20 cellular contexts compared by ENCODE assay signal in genomic region chr16:28231763-28232162, GRCh38. TPM values are rescaled to one million over a fixed set of nuclear protein-coding genes. Genes with fewer than 3 reads are reported as not detected.
A peak's percentile ranks its signal among the peaks of the same experiment; 100 is the strongest.
DNase-seq lines count a peak whose midpoint lies in the region; ATAC-seq, FAIRE-seq and TF ChIP-seq lines count a peak whose summit lies in the region.
"Had no signal": no experiment of that assay in that cellular context is flagged by ENCODE, and none has a peak within 500 bp of the region (broad histone marks: within the 10 kb centered on the region; RNA-seq: fewer than 3 reads in every experiment).

No MANE protein-coding gene starts in this region.

- H3K36me3 ChIP-seq in HepG2 (replicated peaks in 1 of 2; ENCODE audit: control insufficient read depth in 1 of 2, insufficient read depth in 2 of 2, low read length in 2 of 2) (no peaks in the 10 kb centered on the region), right lobe of liver (no peaks in the 10 kb centered on the region)
- H3K36me3 ChIP-seq: BLaER1 treated with 17β-estradiol and CSF1 and Interleukin-3, amounts not matched to agents 10 nM and 100 nM had no signal

- no peak overlapping the region for H3K4me2 ChIP-seq in HepG2 (ENCODE audit: low read depth, low read length)
- H3K4me2 ChIP-seq: A549; BLaER1 treated with 17β-estradiol and CSF1 and Interleukin-3, amounts not matched to agents 10 nM and 100 nM had no signal

- BruUV-seq in HepG2 (replicated peaks; lab: Mats Ljungman, UMichigan), result no TSS peak

- H3K27me3 ChIP-seq in HepG2 (ENCODE audit: control insufficient read depth in 1 of 2, insufficient read depth in 2 of 2, low read length in 2 of 2) (no peaks in the 10 kb centered on the region), right lobe of liver (no peaks in the 10 kb centered on the region)
- H3K27me3 ChIP-seq: BLaER1 treated with 17β-estradiol and CSF1 and Interleukin-3, amounts not matched to agents 10 nM and 100 nM had no signal

- TF ChIP-seq POLR2A in HepG2 (IDR thresholded peaks at IDR 0.05; ENCODE audit: insufficient read depth in 1 of 2, low read depth in 2 of 2, low read length in 2 of 2), result no peak
- no peak for TF ChIP-seq POLR2A in right lobe of liver (IDR thresholded peaks at IDR 0.05)

- TF ChIP-seq CTCF in HepG2 (CRISPR knock-in tag; IDR thresholded peaks at IDR 0.05), result no peak
- TF ChIP-seq CTCF in right lobe of liver (IDR thresholded peaks at IDR 0.05), result no peak

- no peak for TF ChIP-seq EP300 in HepG2 (IDR thresholded peaks at IDR 0.05; ENCODE audit: low read depth in 2 of 2, low read length in 2 of 2)
- no peak for TF ChIP-seq EP300 in HepG2 (CRISPR knock-in tag; IDR thresholded peaks at IDR 0.05; ENCODE audit: borderline replicate concordance)

- in situ Hi-C loops in HepG2 (cut with HindIII; ENCODE audit: extremely low pct_ligation_motif_present, low pct_unique_long_range_greater_than_20kb), result no loop called here

- TF ChIP-seq RAD21 in HepG2 (CRISPR knock-in tag; IDR thresholded peaks at IDR 0.05), result no peak

- no peaks in the 10 kb centered on the region for H4K20me1 ChIP-seq in HepG2 (ENCODE audit: insufficient read depth, low read length)
- H4K20me1 ChIP-seq: BLaER1 treated with 17β-estradiol and CSF1 and Interleukin-3, amounts not matched to agents 10 nM and 100 nM had no signal

- 48% methylated on average over 2 of the region's 2 CpGs for WGBS in HepG2 (ENCODE audit: low lambda C conversion rate)
- 78% methylated on average over 2 of the region's 2 CpGs for WGBS in right lobe of liver (ENCODE audit: insufficient coverage, low coverage, low lambda C conversion rate, missing lambda C conversion rate)

- H3K27ac ChIP-seq in HepG2 (ENCODE audit: extremely low read length, insufficient read depth, low read length), result no peak overlapping the region
- no peak overlapping the region for H3K27ac ChIP-seq in right lobe of liver
- H3K27ac ChIP-seq: 22Rv1; A549; BLaER1 treated with 17β-estradiol and CSF1 and Interleukin-3, amounts not matched to agents 10 nM and 100 nM; C4-2B had no signal

- no peak overlapping the region for H2AFZ ChIP-seq in HepG2 (ENCODE audit: low read length)

- DNase-seq in HepG2 (ENCODE audit: low spot score) (no peak), right lobe of liver (no peak), M059J (ENCODE audit: low read depth) (peak; percentile 20), urothelium cell line (ENCODE audit: low spot score) (no peak)
- DNase-seq in stimulated activated CD4-positive, alpha-beta T cell treated with anti-CD3 and anti-CD28 coated beads, Interleukin-1b, Interleukin-23, amount 100 ng/mL, for 48 hours, result no peak
- DNase-seq: AML-193; Caco-2; Calu3; CD4-positive, alpha-beta T cell; CD8-positive, alpha-beta T cell; DMS79 treated with DMSO at 0.1 percent for 48 hours; GF-D8 had no signal

- CTCF ChIA-PET in HepG2 (lab: Yijun Ruan, JAX; ENCODE audit: low intra/inter-chr PET ratio, low total read pairs), result no interaction called here

- intact Hi-C loops in HepG2 (cut with micrococcal nuclease; ENCODE audit: unreplicated experiment), result no loop called here
- intact Hi-C loops in right lobe of liver (cut with DNase I), result no loop called here

- POLR2A ChIA-PET in HepG2 (lab: Yijun Ruan, JAX), result no interaction called here

- peak; percentile 60 for ATAC-seq in HepG2
- no peak for ATAC-seq in right lobe of liver
- ATAC-seq: A549; CD8-positive, alpha-beta T cell had no signal

- FAIRE-seq in HepG2 (lab: Jason Lieb, UNC) (no peak), urothelium cell line (lab: Jason Lieb, UNC) (no peak)
- FAIRE-seq: A549, D721Med, G401.6, GM12891, GM19239 had no signal

- H3K4me1 ChIP-seq in HepG2 (ENCODE audit: insufficient read depth, low read length) (no peaks in the 10 kb centered on the region), right lobe of liver (no peaks in the 10 kb centered on the region)
- H3K4me1 ChIP-seq: A549; BLaER1 treated with 17β-estradiol and CSF1 and Interleukin-3, amounts not matched to agents 10 nM and 100 nM; Caco-2 had no signal

- H3K4me3 ChIP-seq in HepG2 (replicated peaks in 1 of 3; ENCODE audit: insufficient read depth in 1 of 3, low read depth in 2 of 3, low read length in 3 of 3) (no peak overlapping the region), right lobe of liver (no peak overlapping the region)
- H3K4me3 ChIP-seq: A549; BLaER1 treated with 17β-estradiol and CSF1 and Interleukin-3, amounts not matched to agents 10 nM and 100 nM had no signal

- H3K79me2 ChIP-seq in HepG2 (ENCODE audit: insufficient read depth, low read length), result no peaks in the 10 kb centered on the region

- no peaks in the 10 kb centered on the region for H3K9me3 ChIP-seq in HepG2 (ENCODE audit: low read length)
- H3K9me3 ChIP-seq in right lobe of liver, result no peaks in the 10 kb centered on the region
- H3K9me3 ChIP-seq: Caco-2 had no signal

- no peak overlapping the region for H3K9ac ChIP-seq in HepG2 (ENCODE audit: insufficient read depth, low read depth, low read length)
- H3K9ac ChIP-seq: BLaER1 treated with 17β-estradiol and CSF1 and Interleukin-3, amounts not matched to agents 10 nM and 100 nM had no signal

TF ChIP-seq in HepG2, 621 proteins besides CTCF, POLR2A, EP300 and RAD21:
- TF ChIP-seq ZC3H4 (CRISPR knock-in tag; IDR thresholded peaks at IDR 0.05; ENCODE audit: borderline replicate concordance), result no peak
- no peak for TF ChIP-seq PITX1 (CRISPR knock-in tag; IDR thresholded peaks at IDR 0.05)
- TF ChIP-seq HNF4G (IDR thresholded peaks at IDR 0.05; ENCODE audit: borderline replicate concordance, low read depth, low read length), result 0 out of 2 replicates have a peak, but pooled peaks have one; percentile 28
- no peak for TF ChIP-seq HNF4G (CRISPR knock-in tag; IDR thresholded peaks at IDR 0.05; ENCODE audit: borderline replicate concordance, low read depth)
- TF ChIP-seq GFI1 (CRISPR knock-in tag; IDR thresholded peaks at IDR 0.05; ENCODE audit: borderline replicate concordance), result peak; percentile 70; the same call in 1 of the 2 replicates
- no peak for TF ChIP-seq ZBTB26 (CRISPR knock-in tag; IDR thresholded peaks at IDR 0.05; ENCODE audit: borderline replicate concordance)

RNA-seq across cellular contexts. Expression of gene XPO6, which starts 20.0 kb away (rescaled TPM):
- total RNA-seq in HepG2 (2016; rRNA removed; fragmentation: Illumina TruSeq; extraction: Trizol) (102 and 109 TPM in 2 replicates), right lobe of liver (10 to 100 TPM; 41.8 to 62.1 (median 51.3) TPM)
- 46.6 and 57.5 TPM in 2 replicates for total RNA-seq in HepG2 (2016; cell fraction: cytosol; rRNA removed; fragmentation: Illumina TruSeq; extraction: Trizol; ENCODE audit: low read depth)
- 85.8 and 109 TPM in 2 replicates for total RNA-seq in HepG2 (2016; cell fraction: insoluble cytoplasmic fraction; rRNA removed; fragmentation: Illumina TruSeq; extraction: Trizol)
- total RNA-seq in HepG2 (2016; cell fraction: membrane; rRNA removed; fragmentation: Illumina TruSeq; extraction: Trizol), result 87.0 and 101 TPM in 2 replicates
- 104 and 150 TPM in 2 replicates for total RNA-seq in HepG2 (2016; cell fraction: nucleus; rRNA removed; fragmentation: Illumina TruSeq; extraction: Trizol)
- 119 and 129 TPM in 2 replicates for polyA plus RNA-seq in HepG2 (2011; rRNA removed)
- 93.9 and 123 TPM in 2 replicates for polyA plus RNA-seq in HepG2 (2011; cell fraction: cytosol; rRNA removed)
- polyA plus RNA-seq in HepG2 (2011; cell fraction: nucleus; rRNA removed), result 278 and 283 TPM in 2 replicates
- 52.1 and 55.0 TPM in 2 replicates for polyA plus RNA-seq in HepG2 (2012)
- 19.8 and 23.6 TPM in 2 replicates for polyA plus RNA-seq in HepG2 (2016; cell fraction: cytosol; fragmentation: Illumina TruSeq; extraction: Trizol; ENCODE audit: low read depth)
- 97.4 and 110 TPM in 2 replicates for polyA plus RNA-seq in HepG2 (2016; cell fraction: insoluble cytoplasmic fraction; fragmentation: Illumina TruSeq; extraction: Trizol; ENCODE audit: low read depth)
- 67.2 and 72.4 TPM in 2 replicates for polyA plus RNA-seq in HepG2 (2016; cell fraction: membrane; fragmentation: Illumina TruSeq; extraction: Trizol; ENCODE audit: low read depth)
- polyA plus RNA-seq in HepG2 (2016; cell fraction: nucleus; fragmentation: Illumina TruSeq; extraction: Trizol; ENCODE audit: insufficient read depth, low read depth), result 153 and 165 TPM in 2 replicates
- polyA minus RNA-seq in HepG2 (2011; rRNA and poly(A)+ RNA removed; ENCODE audit: low replicate concordance), result 284 and 462 TPM in 2 replicates
- 88.5 and 89.2 TPM in 2 replicates for polyA minus RNA-seq in HepG2 (2011; cell fraction: cytosol; rRNA and poly(A)+ RNA removed)
- 247 and 281 TPM in 2 replicates for polyA minus RNA-seq in HepG2 (2011; cell fraction: nucleus; rRNA and poly(A)+ RNA removed)
- 83.6 and 175 TPM in 2 replicates for total RNA-seq in M059J (2014; rRNA removed; shearing (Covaris generic))
